In the genomic region with DNA sequence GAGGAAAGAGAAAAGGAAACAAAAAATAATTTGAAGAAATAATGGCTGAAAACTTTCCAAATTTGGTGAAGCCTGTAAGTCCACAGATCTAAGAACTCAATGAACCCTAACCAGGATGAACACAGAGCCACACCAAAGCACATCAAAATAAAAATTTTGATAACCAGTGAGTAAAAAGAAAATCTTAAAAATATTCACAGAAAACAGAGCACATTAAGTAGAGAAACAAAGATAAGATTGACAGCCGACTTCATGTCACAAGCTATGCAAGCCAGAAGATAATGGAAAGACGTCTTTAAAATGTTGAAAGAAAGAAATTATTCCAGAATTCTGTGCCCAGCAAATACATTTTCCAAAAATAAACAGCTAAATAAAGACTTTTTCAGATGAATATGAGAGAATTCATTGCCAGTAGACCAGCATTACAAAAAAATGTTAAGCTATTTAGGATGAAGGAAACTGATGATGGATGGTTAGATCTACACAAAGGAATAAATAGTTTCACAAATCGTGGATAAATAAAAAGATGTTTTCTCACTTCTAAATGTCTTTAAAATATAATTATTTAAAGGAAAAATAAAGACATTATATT, we compare ENCODE assay signal across 2 cellular contexts.
TF ChIP-seq lines count a peak whose summit lies in the region.

No MANE protein-coding gene starts in this region.

TF ChIP-seq in SK-N-SH, 30 proteins besides CTCF, POLR2A, EP300 and RAD21 (continued from another document):
- TF ChIP-seq, protein P1, sequence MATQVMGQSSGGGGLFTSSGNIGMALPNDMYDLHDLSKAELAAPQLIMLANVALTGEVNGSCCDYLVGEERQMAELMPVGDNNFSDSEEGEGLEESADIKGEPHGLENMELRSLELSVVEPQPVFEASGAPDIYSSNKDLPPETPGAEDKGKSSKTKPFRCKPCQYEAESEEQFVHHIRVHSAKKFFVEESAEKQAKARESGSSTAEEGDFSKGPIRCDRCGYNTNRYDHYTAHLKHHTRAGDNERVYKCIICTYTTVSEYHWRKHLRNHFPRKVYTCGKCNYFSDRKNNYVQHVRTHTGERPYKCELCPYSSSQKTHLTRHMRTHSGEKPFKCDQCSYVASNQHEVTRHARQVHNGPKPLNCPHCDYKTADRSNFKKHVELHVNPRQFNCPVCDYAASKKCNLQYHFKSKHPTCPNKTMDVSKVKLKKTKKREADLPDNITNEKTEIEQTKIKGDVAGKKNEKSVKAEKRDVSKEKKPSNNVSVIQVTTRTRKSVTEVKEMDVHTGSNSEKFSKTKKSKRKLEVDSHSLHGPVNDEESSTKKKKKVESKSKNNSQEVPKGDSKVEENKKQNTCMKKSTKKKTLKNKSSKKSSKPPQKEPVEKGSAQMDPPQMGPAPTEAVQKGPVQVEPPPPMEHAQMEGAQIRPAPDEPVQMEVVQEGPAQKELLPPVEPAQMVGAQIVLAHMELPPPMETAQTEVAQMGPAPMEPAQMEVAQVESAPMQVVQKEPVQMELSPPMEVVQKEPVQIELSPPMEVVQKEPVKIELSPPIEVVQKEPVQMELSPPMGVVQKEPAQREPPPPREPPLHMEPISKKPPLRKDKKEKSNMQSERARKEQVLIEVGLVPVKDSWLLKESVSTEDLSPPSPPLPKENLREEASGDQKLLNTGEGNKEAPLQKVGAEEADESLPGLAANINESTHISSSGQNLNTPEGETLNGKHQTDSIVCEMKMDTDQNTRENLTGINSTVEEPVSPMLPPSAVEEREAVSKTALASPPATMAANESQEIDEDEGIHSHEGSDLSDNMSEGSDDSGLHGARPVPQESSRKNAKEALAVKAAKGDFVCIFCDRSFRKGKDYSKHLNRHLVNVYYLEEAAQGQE (IDR thresholded peaks at IDR 0.05; ENCODE audit: low read depth, low read length), result no peak

TF ChIP-seq in SK-N-SH treated with all-trans-retinoic acid at 6 μM for 48 hours, 23 proteins besides CTCF, POLR2A, EP300 and RAD21 (continued from another document):
- TF ChIP-seq ESRRG (CRISPR knock-in tag; IDR thresholded peaks at IDR 0.05) (no peak), ZFP3 (CRISPR knock-in tag; IDR thresholded peaks at IDR 0.05) (no peak), TCF4 (CRISPR knock-in tag; IDR thresholded peaks at IDR 0.05; ENCODE audit: borderline replicate concordance) (no peak), BACH2 (CRISPR knock-in tag; IDR thresholded peaks at IDR 0.05; ENCODE audit: borderline replicate concordance) (no peak), ZC3H10 (CRISPR knock-in tag; IDR thresholded peaks at IDR 0.05) (no peak), ZFP30 (CRISPR knock-in tag; IDR thresholded peaks at IDR 0.05) (no peak)
- TF ChIP-seq, protein P2, sequence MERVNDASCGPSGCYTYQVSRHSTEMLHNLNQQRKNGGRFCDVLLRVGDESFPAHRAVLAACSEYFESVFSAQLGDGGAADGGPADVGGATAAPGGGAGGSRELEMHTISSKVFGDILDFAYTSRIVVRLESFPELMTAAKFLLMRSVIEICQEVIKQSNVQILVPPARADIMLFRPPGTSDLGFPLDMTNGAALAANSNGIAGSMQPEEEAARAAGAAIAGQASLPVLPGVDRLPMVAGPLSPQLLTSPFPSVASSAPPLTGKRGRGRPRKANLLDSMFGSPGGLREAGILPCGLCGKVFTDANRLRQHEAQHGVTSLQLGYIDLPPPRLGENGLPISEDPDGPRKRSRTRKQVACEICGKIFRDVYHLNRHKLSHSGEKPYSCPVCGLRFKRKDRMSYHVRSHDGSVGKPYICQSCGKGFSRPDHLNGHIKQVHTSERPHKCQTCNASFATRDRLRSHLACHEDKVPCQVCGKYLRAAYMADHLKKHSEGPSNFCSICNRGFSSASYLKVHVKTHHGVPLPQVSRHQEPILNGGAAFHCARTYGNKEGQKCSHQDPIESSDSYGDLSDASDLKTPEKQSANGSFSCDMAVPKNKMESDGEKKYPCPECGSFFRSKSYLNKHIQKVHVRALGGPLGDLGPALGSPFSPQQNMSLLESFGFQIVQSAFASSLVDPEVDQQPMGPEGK (CRISPR knock-in tag; IDR thresholded peaks at IDR 0.05; ENCODE audit: borderline replicate concordance), result no peak
